Comparison of ENCODE assay signal across 24 cellular contexts in genomic region chr6:144612811-144613210, GRCh38.
DNase-seq lines count a peak whose midpoint lies in the region; ATAC-seq and TF ChIP-seq lines count a peak whose summit lies in the region.
"Had no signal": no experiment of that assay in that cellular context is flagged by ENCODE, and none has a peak within 500 bp of the region (broad histone marks: within the 10 kb centered on the region; RNA-seq: fewer than 3 reads in every experiment).

No MANE protein-coding gene starts in this region.

- H3K9me2 ChIP-seq in GM23338 (ENCODE audit: insufficient read depth): no peaks in the 10 kb centered on the region
- H3K9me2 ChIP-seq in MM.1S (replicated peaks; ENCODE audit: insufficient read depth, low read length): no peaks in the 10 kb centered on the region

- H3K4me1 ChIP-seq in GM23338 (ENCODE audit: insufficient read depth) (peaks cover 89% of the 10 kb centered on the region), MM.1S (ENCODE audit: low read length) (no peaks in the 10 kb centered on the region)
- H3K4me1 ChIP-seq: A549, BE2C had no signal

- H3K9ac ChIP-seq in MM.1S (ENCODE audit: low read length): no peak overlapping the region
- H3K9ac ChIP-seq: BLaER1 treated with 17β-estradiol and CSF1 and Interleukin-3, amounts not matched to agents 10 nM and 100 nM had no signal

- peaks cover 38% of the 10 kb centered on the region for H3K36me3 Mint-ChIP-seq in activated naive CD8-positive, alpha-beta T cell treated with anti-CD3 and anti-CD28 coated beads, Interleukin-2, amount 10 ng/mL, durations not matched to agents 7 days and 5 days
- peaks cover 3% of the 10 kb centered on the region for H3K36me3 Mint-ChIP-seq in activated naive CD8-positive, alpha-beta T cell treated with anti-CD3 and anti-CD28 coated beads, Interleukin-2, amount 50 U/mL, for 24 hours (ENCODE audit: low read depth)
- H3K36me3 Mint-ChIP-seq in GM23338 (ENCODE audit: low read depth) (peaks cover 8% of the 10 kb centered on the region), WTC11 (peaks cover 6% of the 10 kb centered on the region), immature natural killer cell (peaks cover 3 to 11% (median 4%) of the 10 kb centered on the region in 3 donors)

- no peak overlapping the region for H3K4me3 ChIP-seq in GM23338
- no peak overlapping the region for H3K4me3 ChIP-seq in MM.1S (ENCODE audit: low read length)
- H3K4me3 ChIP-seq: A549; BLaER1 treated with 17β-estradiol and CSF1 and Interleukin-3, amounts not matched to agents 10 nM and 100 nM had no signal

- CTCF ChIA-PET in WTC11 (lab: Charles Lee): no interaction called here

- H3F3A ChIP-seq in GM23338 (replicated peaks; ENCODE audit: low read depth) (no peaks in the 10 kb centered on the region), MM.1S (ENCODE audit: insufficient read depth, low read length) (no peaks in the 10 kb centered on the region)

- no peak for ATAC-seq in activated naive CD8-positive, alpha-beta T cell treated with anti-CD3 and anti-CD28 coated beads, Interleukin-2, amount 10 ng/mL, durations not matched to agents 7 days and 5 days (ENCODE audit: low read depth)
- ATAC-seq in activated naive CD8-positive, alpha-beta T cell treated with anti-CD3 and anti-CD28 coated beads, Interleukin-2, amount 50 U/mL, for 24 hours: no peak
- ATAC-seq in GM23338: no peak
- ATAC-seq in WTC11: no peak
- ATAC-seq: A549, HCT116 had no signal

- no peaks in the 10 kb centered on the region for H3K27me3 Mint-ChIP-seq in activated naive CD8-positive, alpha-beta T cell treated with anti-CD3 and anti-CD28 coated beads, Interleukin-2, amount 10 ng/mL, durations not matched to agents 7 days and 5 days
- no peaks in the 10 kb centered on the region for H3K27me3 Mint-ChIP-seq in activated naive CD8-positive, alpha-beta T cell treated with anti-CD3 and anti-CD28 coated beads, Interleukin-2, amount 50 U/mL, for 24 hours
- peaks cover 3% of the 10 kb centered on the region for H3K27me3 Mint-ChIP-seq in GM23338 (ENCODE audit: insufficient read depth, low read depth, poor library complexity)
- H3K27me3 Mint-ChIP-seq in WTC11 (ENCODE audit: low read depth): no peaks in the 10 kb centered on the region
- H3K27me3 Mint-ChIP-seq in immature natural killer cell (ENCODE audit: low read depth in 3 of 3): peaks cover 0 to 3% (median 2%) of the 10 kb centered on the region in 3 donors
- H3K27me3 Mint-ChIP-seq: CD4-positive, alpha-beta T cell; CD8-positive, alpha-beta memory T cell had no signal

- H3K4me3 Mint-ChIP-seq in activated naive CD8-positive, alpha-beta T cell treated with anti-CD3 and anti-CD28 coated beads, Interleukin-2, amount 10 ng/mL, durations not matched to agents 7 days and 5 days: no peak overlapping the region
- no peak overlapping the region for H3K4me3 Mint-ChIP-seq in activated naive CD8-positive, alpha-beta T cell treated with anti-CD3 and anti-CD28 coated beads, Interleukin-2, amount 50 U/mL, for 24 hours
- H3K4me3 Mint-ChIP-seq in GM23338: no peak overlapping the region
- no peak overlapping the region for H3K4me3 Mint-ChIP-seq in WTC11
- no peak overlapping the region for H3K4me3 Mint-ChIP-seq in immature natural killer cell
- H3K4me3 Mint-ChIP-seq: CD14-positive monocyte; CD4-positive, alpha-beta T cell; CD8-positive, alpha-beta memory T cell had no signal

- H4K20me1 ChIP-seq in GM23338 (replicated peaks; ENCODE audit: insufficient read depth): no peaks in the 10 kb centered on the region
- H4K20me1 ChIP-seq in MM.1S (ENCODE audit: insufficient read depth, low read length): no peaks in the 10 kb centered on the region

- TF ChIP-seq CTCF in GM23338 (conservative IDR thresholded peaks at IDR 0.05; ENCODE audit: low read depth in 2 of 2) (no peak), WTC11 (IDR thresholded peaks at IDR 0.05) (no peak), MM.1S (IDR thresholded peaks at IDR 0.05; ENCODE audit: low read length) (no peak)

- H3K9me3 ChIP-seq in MM.1S (replicated peaks; ENCODE audit: insufficient read depth, low read length): no peaks in the 10 kb centered on the region
- H3K9me3 ChIP-seq: A549, BE2C had no signal

- H3K27me3 ChIP-seq in GM23338 (ENCODE audit: insufficient read depth): no peaks in the 10 kb centered on the region
- no peaks in the 10 kb centered on the region for H3K27me3 ChIP-seq in MM.1S (replicated peaks; ENCODE audit: insufficient read depth, low read length)
- H3K27me3 ChIP-seq: BE2C; BLaER1 treated with 17β-estradiol and CSF1 and Interleukin-3, amounts not matched to agents 10 nM and 100 nM had no signal

- H3K36me3 ChIP-seq in GM23338 (ENCODE audit: insufficient read depth): no peaks in the 10 kb centered on the region
- H3K36me3 ChIP-seq in MM.1S (replicated peaks; ENCODE audit: insufficient read depth, low read length): no peaks in the 10 kb centered on the region
- H3K36me3 ChIP-seq: BE2C had no signal

- DNase-seq in activated naive CD8-positive, alpha-beta T cell treated with anti-CD3 and anti-CD28 coated beads, Interleukin-2, amount 10 ng/mL, durations not matched to agents 7 days and 5 days: no peak
- DNase-seq in activated naive CD8-positive, alpha-beta T cell treated with anti-CD3 and anti-CD28 coated beads, Interleukin-2, amount 50 U/mL, for 24 hours: no peak
- DNase-seq in GM23338 (ENCODE audit: low spot score): no peak
- DNase-seq in WTC11 (ENCODE audit: low spot score): no peak
- DNase-seq in immature natural killer cell: no peak
- DNase-seq in MM.1S: no peak
- DNase-seq in NCI-H2029 treated with DMSO at 0.1 percent for 48 hours (lab: John Stamatoyannopoulos, UW): no peak
- DNase-seq in activated T-cell treated with anti-CD3 and anti-CD28 coated beads, Interleukin-2, amount 50 U/mL, for 48 hours: no peak
- DNase-seq: ACHN; AML-193; BE2C; Calu3; CD4-positive, alpha-beta T cell; CD8-positive, alpha-beta memory T cell; DMS53; DMS79 treated with DMSO at 0.1 percent for 48 hours; GF-D8; GOT3; H7 had no signal

- POLR2A ChIA-PET in activated naive CD8-positive, alpha-beta T cell treated with anti-CD3 and anti-CD28 coated beads, Interleukin-2, amount 10 ng/mL, durations not matched to agents 7 days and 5 days (lab: Charles Lee): no interaction called here
- POLR2A ChIA-PET in WTC11 (lab: Charles Lee): no interaction called here

- H3K9me3 Mint-ChIP-seq in activated naive CD8-positive, alpha-beta T cell treated with anti-CD3 and anti-CD28 coated beads, Interleukin-2, amount 10 ng/mL, durations not matched to agents 7 days and 5 days: no peaks in the 10 kb centered on the region
- H3K9me3 Mint-ChIP-seq in activated naive CD8-positive, alpha-beta T cell treated with anti-CD3 and anti-CD28 coated beads, Interleukin-2, amount 50 U/mL, for 24 hours: no peaks in the 10 kb centered on the region
- no peaks in the 10 kb centered on the region; the same call in 2 of the 3 replicates for H3K9me3 Mint-ChIP-seq in GM23338
- H3K9me3 Mint-ChIP-seq in WTC11: peaks cover 6% of the 10 kb centered on the region
- no peaks in the 10 kb centered on the region for H3K9me3 Mint-ChIP-seq in immature natural killer cell
- H3K9me3 Mint-ChIP-seq: CD4-positive, alpha-beta T cell; CD8-positive, alpha-beta memory T cell had no signal

- peak overlapping the region; percentile 9; the same call in 1 of the 2 replicates for H3K4me2 ChIP-seq in GM23338
- H3K4me2 ChIP-seq in MM.1S (ENCODE audit: low read depth, low read length): no peak overlapping the region
- H3K4me2 ChIP-seq: A549; BLaER1 treated with 17β-estradiol and CSF1 and Interleukin-3, amounts not matched to agents 10 nM and 100 nM had no signal

- peaks cover 29% of the 10 kb centered on the region for H3K4me1 Mint-ChIP-seq in activated naive CD8-positive, alpha-beta T cell treated with anti-CD3 and anti-CD28 coated beads, Interleukin-2, amount 10 ng/mL, durations not matched to agents 7 days and 5 days
- H3K4me1 Mint-ChIP-seq in activated naive CD8-positive, alpha-beta T cell treated with anti-CD3 and anti-CD28 coated beads, Interleukin-2, amount 50 U/mL, for 24 hours: peaks cover 26% of the 10 kb centered on the region
- H3K4me1 Mint-ChIP-seq in GM23338 (peaks cover 74% of the 10 kb centered on the region), WTC11 (peaks cover 91% of the 10 kb centered on the region), immature natural killer cell (peaks cover 56 to 86% of the 10 kb centered on the region in 2 donors)

- H3K79me2 ChIP-seq in GM23338 (replicated peaks; ENCODE audit: insufficient read depth) (peaks cover 28% of the 10 kb centered on the region), MM.1S (ENCODE audit: low read length) (no peaks in the 10 kb centered on the region)

- H3K27ac Mint-ChIP-seq in activated naive CD8-positive, alpha-beta T cell treated with anti-CD3 and anti-CD28 coated beads, Interleukin-2, amount 10 ng/mL, durations not matched to agents 7 days and 5 days: peak overlapping the region; percentile 40
- H3K27ac Mint-ChIP-seq in activated naive CD8-positive, alpha-beta T cell treated with anti-CD3 and anti-CD28 coated beads, Interleukin-2, amount 50 U/mL, for 24 hours: no peak overlapping the region
- peak overlapping the region; percentile 92; the same call in 1 of the 2 replicates for H3K27ac Mint-ChIP-seq in GM23338
- peak overlapping the region; percentile 82 for H3K27ac Mint-ChIP-seq in WTC11
- H3K27ac Mint-ChIP-seq in immature natural killer cell: peak overlapping the region in 4 of 6 donors; percentile 6 to 30 (median 8)
- H3K27ac Mint-ChIP-seq: CD14-positive monocyte; CD4-positive, alpha-beta T cell had no signal

- H3K27ac ChIP-seq in GM23338 (ENCODE audit: low read depth) (no peak overlapping the region; the same call in 1 of the 2 replicates), MM.1S (ENCODE audit: low read length) (no peak overlapping the region)
- H3K27ac ChIP-seq: 22Rv1; A549; BLaER1 treated with 17β-estradiol and CSF1 and Interleukin-3, amounts not matched to agents 10 nM and 100 nM had no signal

- H2AFZ ChIP-seq in GM23338: no peak overlapping the region
- H2AFZ ChIP-seq in MM.1S (ENCODE audit: low read length): no peak overlapping the region

TF ChIP-seq in WTC11, 78 proteins besides CTCF, POLR2A, EP300 and RAD21 (continues in another document):
- TF ChIP-seq HMGXB4 (CRISPR knock-in tag; IDR thresholded peaks at IDR 0.05): no peak
- TF ChIP-seq MXD4 (CRISPR knock-in tag; IDR thresholded peaks at IDR 0.05; ENCODE audit: borderline replicate concordance): no peak
- TF ChIP-seq ZNF671 (CRISPR knock-in tag; IDR thresholded peaks at IDR 0.05): no peak
- no peak for TF ChIP-seq ZNF219 (CRISPR knock-in tag; IDR thresholded peaks at IDR 0.05; ENCODE audit: borderline replicate concordance)
